Comparison of ENCODE assay signal across 8 cellular contexts in the genomic region with DNA sequence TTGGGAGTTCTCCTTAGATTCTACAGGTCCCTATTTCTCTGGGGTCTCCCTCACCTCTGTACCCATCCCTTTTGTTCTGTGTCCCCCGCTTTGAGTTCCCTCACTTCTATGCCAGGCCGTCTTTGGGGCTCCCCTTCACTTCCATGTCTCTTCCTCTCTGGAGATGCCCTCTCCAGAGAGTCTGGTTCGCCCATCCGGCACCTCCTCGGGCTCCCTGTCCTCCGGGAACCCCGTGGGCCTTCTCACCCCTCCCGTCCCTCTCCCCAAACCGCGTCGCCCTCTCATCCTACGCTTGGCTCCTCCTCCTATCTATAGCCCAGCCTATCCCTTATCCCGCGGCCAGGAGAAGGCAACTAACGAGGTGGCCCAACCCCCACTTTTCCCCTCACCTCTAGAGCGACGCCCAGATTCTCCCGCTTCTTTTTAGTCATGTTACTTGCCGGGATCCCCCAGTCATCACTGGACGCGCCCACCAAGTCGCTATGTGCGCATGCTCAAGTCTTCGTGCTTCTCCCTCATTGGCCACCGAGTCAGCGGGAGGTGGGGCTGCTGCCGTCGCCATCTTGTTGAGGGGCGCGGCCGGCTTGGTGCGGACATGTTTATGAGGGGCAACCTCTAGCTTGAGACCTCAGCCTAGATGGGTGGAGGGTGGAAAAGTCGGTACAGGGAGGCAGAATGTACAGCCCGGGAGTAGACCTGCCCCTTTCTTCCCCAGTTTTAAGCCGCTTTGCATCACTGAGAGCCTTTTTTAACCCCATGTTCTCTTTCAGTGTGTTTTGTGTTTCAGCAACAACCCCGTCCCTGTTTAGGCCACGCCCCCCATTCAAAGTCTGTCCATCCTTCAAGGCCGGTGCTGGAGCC. TPM values are rescaled to one million over a fixed set of nuclear protein-coding genes. Genes with fewer than 3 reads are reported as not detected.
A peak's percentile ranks its signal among the peaks of the same experiment; 100 is the strongest.
DNase-seq lines count a peak whose midpoint lies in the region; ATAC-seq and TF ChIP-seq lines count a peak whose summit lies in the region.

A gene (minus strand): TSS at position 461 of the 861 bp plus-strand sequence. CDS start 30 bp downstream, at position 431.

- peak; percentile 76 to 95 (median 90) for DNase-seq in C1 segment of cervical spinal cord (lab: John Stamatoyannopoulos, UW)
- DNase-seq in NCI-H69 (lab: John Stamatoyannopoulos, UW) = peak; percentile 100
- peak; percentile 99 for DNase-seq in activated CD4-positive, alpha-beta T cell treated with anti-CD3 and anti-CD28 coated beads, Interleukin-2, amount 10 ng/mL, durations not matched to agents 24 days and 14 days
- peak; percentile 94 for DNase-seq in coronary artery (ENCODE audit: low spot score)
- DNase-seq in left kidney (ENCODE audit: low read depth, low spot score) = peak; percentile 99
- DNase-seq in stimulated activated CD4-positive, alpha-beta T cell treated with anti-CD3 and anti-CD28 coated beads, Interleukin-1b, Interleukin-23, amount 100 ng/mL, for 48 hours = peak; percentile 99

- H3K4me3 Mint-ChIP-seq in activated CD4-positive, alpha-beta T cell treated with anti-CD3 and anti-CD28 coated beads, Interleukin-2, amount 10 ng/mL, durations not matched to agents 24 days and 14 days = peak within 1 kb of the TSS; percentile 93

- peak; percentile 88 for ATAC-seq in GM19372 (IDR thresholded peaks at IDR 0.05; ENCODE audit: low read depth, unreplicated experiment)
- ATAC-seq in HG03521 (IDR thresholded peaks at IDR 0.05; ENCODE audit: unreplicated experiment) = peak; percentile 89

- H3K27ac ChIP-seq in coronary artery = peak within 1 kb of the TSS in 1 of 2 donors; percentile 56

- no peaks in the 10 kb centered on the region for H3K27me3 Mint-ChIP-seq in activated CD4-positive, alpha-beta T cell treated with anti-CD3 and anti-CD28 coated beads, Interleukin-2, amount 10 ng/mL, durations not matched to agents 24 days and 14 days

- H3K27ac Mint-ChIP-seq in activated CD4-positive, alpha-beta T cell treated with anti-CD3 and anti-CD28 coated beads, Interleukin-2, amount 10 ng/mL, durations not matched to agents 24 days and 14 days = peak within 1 kb of the TSS; percentile 94

- H3K4me1 Mint-ChIP-seq in activated CD4-positive, alpha-beta T cell treated with anti-CD3 and anti-CD28 coated beads, Interleukin-2, amount 10 ng/mL, durations not matched to agents 24 days and 14 days = peaks cover 70% of the 10 kb centered on the region

- peak within 1 kb of the TSS; percentile 83 for H3K4me3 ChIP-seq in coronary artery

- H3K9me3 Mint-ChIP-seq in activated CD4-positive, alpha-beta T cell treated with anti-CD3 and anti-CD28 coated beads, Interleukin-2, amount 10 ng/mL, durations not matched to agents 24 days and 14 days = no peaks in the 10 kb centered on the region

- intact Hi-C loops in activated CD4-positive, alpha-beta T cell treated with anti-CD3 and anti-CD28 coated beads, Interleukin-2, amount 10 ng/mL, durations not matched to agents 24 days and 14 days (cut with micrococcal nuclease) = loop anchor here (1.0 to 5.0 kb wide), 2 partner anchors 18 to 67 kb away; a partner anchor contains a TSS

- TF ChIP-seq CTCF in coronary artery (IDR thresholded peaks at IDR 0.05) = no peak

- H3K36me3 Mint-ChIP-seq in activated CD4-positive, alpha-beta T cell treated with anti-CD3 and anti-CD28 coated beads, Interleukin-2, amount 10 ng/mL, durations not matched to agents 24 days and 14 days (ENCODE audit: low read depth) = peaks cover 14% of the 10 kb centered on the region

RNA-seq across cellular contexts. Expression of the gene that starts here (rescaled TPM):
- 59.1 and 62.4 TPM in 2 replicates for total RNA-seq in activated CD4-positive, alpha-beta T cell treated with anti-CD3 and anti-CD28 coated beads, Interleukin-2, amount 10 ng/mL, durations not matched to agents 24 days and 14 days
